ENCODE assay signal across 10 cellular contexts in the genomic region with DNA sequence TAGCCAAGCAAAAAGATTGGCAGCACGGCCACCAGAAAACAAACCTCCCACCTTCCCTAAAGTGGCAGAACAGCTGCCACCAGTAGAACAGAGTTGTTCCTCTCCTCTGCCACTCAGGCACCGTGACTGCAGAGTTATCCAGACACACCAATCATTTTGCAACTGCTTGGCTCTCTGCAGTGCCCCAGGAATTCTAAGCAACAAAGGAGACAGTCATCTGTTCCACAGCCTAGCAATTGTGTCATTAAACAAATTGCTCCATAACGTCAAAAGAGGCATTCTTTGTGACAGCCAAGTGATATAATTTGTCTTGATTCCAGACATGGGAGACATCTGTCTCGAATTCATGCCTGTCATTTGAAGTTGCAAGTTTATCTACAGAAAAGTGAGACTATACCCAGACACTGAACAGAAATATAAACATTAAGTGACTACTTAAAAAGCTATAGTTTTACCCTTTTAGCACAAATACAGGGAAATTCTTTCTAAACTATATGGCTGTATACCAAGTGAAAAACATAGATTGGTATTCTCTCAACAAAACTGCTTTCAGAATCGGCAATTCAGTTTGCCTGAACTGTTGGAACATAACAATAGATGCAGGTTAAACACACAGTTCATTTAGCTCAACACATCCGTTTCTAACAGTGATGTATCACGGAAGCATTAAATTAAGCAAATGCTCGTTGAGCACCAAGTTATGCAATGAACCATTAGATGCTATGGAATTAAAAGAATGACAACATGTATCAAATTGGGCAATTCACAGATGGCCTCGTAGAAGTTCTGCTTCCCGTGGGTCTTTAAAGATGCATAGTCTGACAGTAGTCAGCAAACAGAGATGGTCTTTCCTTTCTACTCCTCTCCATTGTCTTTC.
DNase-seq lines count a peak whose midpoint lies in the region; ATAC-seq and FAIRE-seq lines count a peak whose summit lies in the region.
"Had no signal": no experiment of that assay in that cellular context is flagged by ENCODE, and none has a peak within 500 bp of the region (broad histone marks: within the 10 kb centered on the region; RNA-seq: fewer than 3 reads in every experiment).

No MANE protein-coding gene starts in this region.

- H3K9me3 Mint-ChIP-seq in natural killer cell treated with Interleukin-12 subunit alpha and Interleukin-12 subunit beta and Interleukin-15 and Interleukin-18, amount 100 ng/mL, for 72 hours = peaks cover 2% of the 10 kb centered on the region
- H3K9me3 Mint-ChIP-seq: activated naive CD8-positive, alpha-beta T cell treated with anti-CD3 and anti-CD28 coated beads, Interleukin-2, amount 10 ng/mL, durations not matched to agents 7 days and 5 days had no signal

- H3K9me3 ChIP-seq in small intestine (ENCODE audit: control insufficient read depth, low read depth) = no peaks in the 10 kb centered on the region
- H3K9me3 ChIP-seq: Peyer's patch had no signal

- no peaks in the 10 kb centered on the region for H3K27me3 ChIP-seq in small intestine (ENCODE audit: control insufficient read depth in 2 of 2, insufficient read depth in 2 of 2, low read length in 2 of 2)
- H3K27me3 ChIP-seq: Peyer's patch had no signal

- no peak overlapping the region for H3K27ac Mint-ChIP-seq in natural killer cell treated with Interleukin-12 subunit alpha and Interleukin-12 subunit beta and Interleukin-15 and Interleukin-18, amount 100 ng/mL, for 72 hours
- H3K27ac Mint-ChIP-seq: activated naive CD8-positive, alpha-beta T cell treated with anti-CD3 and anti-CD28 coated beads, Interleukin-2, amount 10 ng/mL, durations not matched to agents 7 days and 5 days had no signal

- H3K36me3 ChIP-seq in small intestine (ENCODE audit: control insufficient read depth in 2 of 2, insufficient read depth in 2 of 2, low read length in 2 of 2) = no peaks in the 10 kb centered on the region
- H3K36me3 ChIP-seq: Peyer's patch had no signal

- no peaks in the 10 kb centered on the region for H3K4me1 Mint-ChIP-seq in natural killer cell treated with Interleukin-12 subunit alpha and Interleukin-12 subunit beta and Interleukin-15 and Interleukin-18, amount 100 ng/mL, for 72 hours (ENCODE audit: low read depth in 2 of 2)
- H3K4me1 Mint-ChIP-seq: activated naive CD8-positive, alpha-beta T cell treated with anti-CD3 and anti-CD28 coated beads, Interleukin-2, amount 10 ng/mL, durations not matched to agents 7 days and 5 days had no signal

- H3K27me3 Mint-ChIP-seq in natural killer cell treated with Interleukin-12 subunit alpha and Interleukin-12 subunit beta and Interleukin-15 and Interleukin-18, amount 100 ng/mL, for 72 hours = peaks cover 7 to 14% of the 10 kb centered on the region in 2 donors
- H3K27me3 Mint-ChIP-seq: activated naive CD8-positive, alpha-beta T cell treated with anti-CD3 and anti-CD28 coated beads, Interleukin-2, amount 10 ng/mL, durations not matched to agents 7 days and 5 days had no signal

- 41 to 43% (median 42%) methylated on average over 10 of the region's 10 CpGs for WGBS in small intestine, 3 donors

- H3K36me3 Mint-ChIP-seq in natural killer cell treated with Interleukin-12 subunit alpha and Interleukin-12 subunit beta and Interleukin-15 and Interleukin-18, amount 100 ng/mL, for 72 hours = no peaks in the 10 kb centered on the region
- H3K36me3 Mint-ChIP-seq: activated naive CD8-positive, alpha-beta T cell treated with anti-CD3 and anti-CD28 coated beads, Interleukin-2, amount 10 ng/mL, durations not matched to agents 7 days and 5 days had no signal

- no peaks in the 10 kb centered on the region for H3K4me1 ChIP-seq in small intestine (ENCODE audit: control insufficient read depth in 2 of 2, insufficient read depth in 1 of 2, low read depth in 1 of 2, low read length in 1 of 2)
- H3K4me1 ChIP-seq: Peyer's patch had no signal

- ATAC-seq in natural killer cell treated with Interleukin-12 subunit alpha and Interleukin-12 subunit beta and Interleukin-15 and Interleukin-18, amount 100 ng/mL, for 72 hours = no peak
- no peak for ATAC-seq in HG03196 (IDR thresholded peaks at IDR 0.05; ENCODE audit: unreplicated experiment)

- DNase-seq in NCI-H1105 (lab: John Stamatoyannopoulos, UW) (peak; percentile 94), NCI-H526 (lab: John Stamatoyannopoulos, UW) (peak; percentile 78 to 81), globus pallidus (ENCODE audit: low spot score) (peak; percentile 59), renal cortical epithelial cell (ENCODE audit: low read depth) (peak; percentile 32), small intestine (no peak)
- no peak for DNase-seq in natural killer cell treated with Interleukin-12 subunit alpha and Interleukin-12 subunit beta and Interleukin-15 and Interleukin-18, amount 100 ng/mL, for 72 hours (ENCODE audit: low spot score)
- DNase-seq: activated naive CD8-positive, alpha-beta T cell treated with anti-CD3 and anti-CD28 coated beads, Interleukin-2, amount 10 ng/mL, durations not matched to agents 7 days and 5 days; Peyer's patch had no signal

- H3K4me3 Mint-ChIP-seq in natural killer cell treated with Interleukin-12 subunit alpha and Interleukin-12 subunit beta and Interleukin-15 and Interleukin-18, amount 100 ng/mL, for 72 hours = no peak overlapping the region
- H3K4me3 Mint-ChIP-seq: activated naive CD8-positive, alpha-beta T cell treated with anti-CD3 and anti-CD28 coated beads, Interleukin-2, amount 10 ng/mL, durations not matched to agents 7 days and 5 days had no signal

- no peak overlapping the region for H3K4me3 ChIP-seq in small intestine (ENCODE audit: low read depth in 1 of 2, low read length in 2 of 2)
- H3K4me3 ChIP-seq: Peyer's patch, skin epidermis had no signal

- no peak for FAIRE-seq in small intestine (lab: Jason Lieb, UNC)

- H3K27ac ChIP-seq in small intestine (ENCODE audit: low read depth in 1 of 2, low read length in 1 of 2) = no peak overlapping the region
- H3K27ac ChIP-seq: Peyer's patch, skin epidermis had no signal

Comparison
In these comparisons a context has a peak if more than half of its experiments do, and no peak if none do; other contexts are left out.
1. DNase-seq: peak in NCI-H1105 (single experiment), NCI-H526 (2 of 2), globus pallidus (single experiment) and renal cortical epithelial cell (single experiment); none in natural killer cell treated with Interleukin-12 subunit alpha and Interleukin-12 subunit beta and Interleukin-15 and Interleukin-18, amount 100 ng/mL, for 72 hours (single experiment) and small intestine (single experiment).